1 cellular context compared by ENCODE assay signal in the genomic region with DNA sequence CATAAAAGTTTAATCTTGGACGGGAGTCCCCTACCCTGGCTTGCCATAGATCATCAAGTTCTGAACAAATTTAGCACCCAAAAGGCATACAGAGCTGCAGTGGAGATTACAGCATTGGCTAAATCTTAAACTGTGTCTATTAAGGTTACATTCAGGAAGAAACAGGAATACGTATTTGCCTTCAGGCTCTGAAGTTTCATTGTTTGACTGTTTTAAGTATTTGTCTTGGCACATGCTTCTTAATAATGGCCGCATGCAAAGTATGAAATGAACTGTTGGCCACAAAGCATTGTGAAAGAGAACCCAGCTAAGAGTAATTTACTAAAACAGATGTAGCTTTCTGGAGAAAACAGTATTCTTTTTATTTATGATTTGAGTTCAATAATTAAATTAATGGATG.
TF ChIP-seq lines count a peak whose summit lies in the region.

No MANE protein-coding gene starts in this region.

TF ChIP-seq in endothelial cell of umbilical vein, 7 proteins besides CTCF, POLR2A, EP300 and RAD21 (continued from another document):
- TF ChIP-seq EZH2 (IDR thresholded peaks at IDR 0.05; ENCODE audit: borderline replicate concordance, low read depth, low read length, severe bottlenecking) (no peak), GATA2 (IDR thresholded peaks at IDR 0.05; ENCODE audit: insufficient read depth, insufficient read length, low read depth, low read length) (no peak)
